Comparison of ENCODE assay signal across 14 cellular contexts in genomic region chrX:47179221-47179927, GRCh38. TPM values are rescaled to one million over a fixed set of nuclear protein-coding genes. Genes with fewer than 3 reads are reported as not detected.
DNase-seq lines count a peak whose midpoint lies in the region; ATAC-seq and TF ChIP-seq lines count a peak whose summit lies in the region.
"Had no signal": no experiment of that assay in that cellular context is flagged by ENCODE, and none has a peak within 500 bp of the region (broad histone marks: within the 10 kb centered on the region; RNA-seq: fewer than 3 reads in every experiment).

No MANE protein-coding gene starts in this region.

- no peaks in the 10 kb centered on the region for H3K79me2 ChIP-seq in OCI-LY7 (ENCODE audit: insufficient read depth, low read depth, low read length)

- peaks cover 3% of the 10 kb centered on the region for H3K27me3 ChIP-seq in adrenal gland
- H3K27me3 ChIP-seq: neural progenitor cell, upper lobe of right lung had no signal

- no peaks in the 10 kb centered on the region for H3K4me1 ChIP-seq in adrenal gland (replicated peaks in 1 of 2)
- H3K4me1 ChIP-seq in mucosa of descending colon (ENCODE audit: low read depth): no peaks in the 10 kb centered on the region
- H3K4me1 ChIP-seq in OCI-LY7 (ENCODE audit: insufficient read depth, low read length, poor library complexity, severe bottlenecking): no peaks in the 10 kb centered on the region
- H3K4me1 ChIP-seq: neural progenitor cell, upper lobe of right lung had no signal

- peak; percentile 14 for ATAC-seq in mucosa of descending colon
- ATAC-seq: upper lobe of right lung had no signal

- H3K4me2 ChIP-seq in OCI-LY7 (ENCODE audit: low read length): no peak overlapping the region
- H3K4me2 ChIP-seq: neural progenitor cell had no signal

- H3K27ac ChIP-seq in adrenal gland: peak overlapping the region in 4 of 5 donors; percentile 48 to 85 (median 74)
- no peak overlapping the region for H3K27ac ChIP-seq in OCI-LY7 (ENCODE audit: low read depth, low read length, poor library complexity, severe bottlenecking)
- H3K27ac ChIP-seq: neural progenitor cell, upper lobe of right lung had no signal

- H3K4me3 ChIP-seq in adrenal gland (no peak overlapping the region), foreskin fibroblast (ENCODE audit: low read depth in 1 of 2, low read length in 2 of 2) (no peak overlapping the region), mucosa of descending colon (no peak overlapping the region), OCI-LY7 (ENCODE audit: low read depth, low read length, poor library complexity, severe bottlenecking) (no peak overlapping the region)
- H3K4me3 ChIP-seq: neural progenitor cell, upper lobe of right lung had no signal

- TF ChIP-seq CTCF in adrenal gland (IDR thresholded peaks at IDR 0.05) (peak in 2 of 6 experiments; percentile 23 to 42), foreskin fibroblast (IDR thresholded peaks at IDR 0.05; ENCODE audit: low read depth, low read length) (no peak), mucosa of descending colon (IDR thresholded peaks at IDR 0.05) (no peak), OCI-LY7 (conservative IDR thresholded peaks at IDR 0.05; ENCODE audit: low read length) (no peak)

- DNase-seq in A172 (ENCODE audit: low spot score) (peak; percentile 13), adrenal gland (peak; percentile 84 to 92 (median 89)), foreskin fibroblast (peak; percentile 41 to 64), mucosa of descending colon (no peak), OCI-M2 (lab: John Stamatoyannopoulos, UW; ENCODE audit: unreplicated experiment) (no peak), OCI-LY7 (ENCODE audit: low spot score) (no peak), UCSD-AML1 (lab: John Stamatoyannopoulos, UW; ENCODE audit: unreplicated experiment) (no peak), ureter (ENCODE audit: low spot score) (no peak)
- DNase-seq: ACHN; central memory CD4-positive, alpha-beta T cell; DMS79 treated with DMSO at 0.1 percent for 48 hours; NCI-H1694 treated with DMSO at 0.1 percent for 48 hours; upper lobe of right lung had no signal

- no peak overlapping the region for H2AFZ ChIP-seq in OCI-LY7 (ENCODE audit: low read length)
- H2AFZ ChIP-seq: neural progenitor cell had no signal

- intact Hi-C loops in adrenal gland (cut with DNase I): no loop called here
- intact Hi-C loops in mucosa of descending colon (cut with DNase I, micrococcal nuclease): no loop called here
- intact Hi-C loops in OCI-LY7 (cut with micrococcal nuclease; ENCODE audit: unreplicated experiment): no loop called here

- no peaks in the 10 kb centered on the region for H3K9me2 ChIP-seq in OCI-LY7 (ENCODE audit: insufficient read depth, low read length)

- BruUV-seq in OCI-LY7 (replicated peaks; lab: Mats Ljungman, UMichigan): no TSS peak

- H3K36me3 ChIP-seq in adrenal gland (replicated peaks in 1 of 2) (peaks cover 0 to 71% of the 10 kb centered on the region in 2 donors), mucosa of descending colon (ENCODE audit: low read depth) (no peaks in the 10 kb centered on the region), OCI-LY7 (ENCODE audit: insufficient read depth, low read length) (peaks cover 40% of the 10 kb centered on the region)
- H3K36me3 ChIP-seq: neural progenitor cell had no signal

- no peaks in the 10 kb centered on the region for H3K9me3 ChIP-seq in adrenal gland (replicated peaks in 1 of 3)
- no peaks in the 10 kb centered on the region for H3K9me3 ChIP-seq in mucosa of descending colon
- H3K9me3 ChIP-seq in OCI-LY7 (ENCODE audit: low read length): no peaks in the 10 kb centered on the region
- H3K9me3 ChIP-seq: upper lobe of right lung had no signal

- no peaks in the 10 kb centered on the region for H4K20me1 ChIP-seq in OCI-LY7 (ENCODE audit: insufficient read depth, low read length)

- POLR2A ChIA-PET in OCI-LY7 (lab: Charles Lee): no interaction called here

- peak in 1 of 2 donors; percentile 32 for TF ChIP-seq POLR2A in adrenal gland (IDR thresholded peaks at IDR 0.05)

- CTCF ChIA-PET in OCI-LY7 (lab: Charles Lee; ENCODE audit: unreplicated experiment): no interaction called here

- 0 to 63% (median 51%) methylated on average over 1 to 14 of the region's 14 CpGs for WGBS in adrenal gland, 4 donors

RNA-seq across cellular contexts. Expression of gene UBA1, which starts 14.3 kb away (rescaled TPM):
- 169 and 174 TPM in 2 replicates for total RNA-seq in A172 (2014; rRNA removed; shearing (Covaris generic))
- total RNA-seq in adrenal gland (100 to 1,000 TPM; 167 to 356 (median 260) TPM), mucosa of descending colon (100 to 1,000 TPM; 160 to 198 (median 172) TPM), OCI-LY7 (2022) (294 and 296 TPM in 2 replicates), ureter (193 TPM)
- 100 to 1,000 TPM; 160 to 214 (median 202) TPM for polyA plus RNA-seq in adrenal gland
- total RNA-seq in OCI-LY7 (2014; rRNA removed; shearing (Covaris generic)): 137 and 169 TPM in 2 replicates

RNA-seq across cellular contexts. Expression of gene RBM10, which starts 34.4 kb away (rescaled TPM):
- 42.6 and 48.8 TPM in 2 replicates for total RNA-seq in A172 (2014; rRNA removed; shearing (Covaris generic))
- total RNA-seq in adrenal gland (10 to 100 TPM; 27.7 to 54.8 (median 36.3) TPM), mucosa of descending colon (10 to 100 TPM; 35.2 to 40.2 (median 37.7) TPM), OCI-LY7 (2022) (44.9 and 46.6 TPM in 2 replicates), ureter (38.5 TPM)
- 10 to 100 TPM; 35.2 to 75.9 (median 47.8) TPM for polyA plus RNA-seq in adrenal gland
- total RNA-seq in OCI-LY7 (2014; rRNA removed; shearing (Covaris generic)): 40.1 and 45.6 TPM in 2 replicates

RNA-seq across cellular contexts. Expression of gene NDUFB11, which starts 34.9 kb away (rescaled TPM):
- 85.8 and 120 TPM in 2 replicates for total RNA-seq in A172 (2014; rRNA removed; shearing (Covaris generic))
- 100 to 1,000 TPM in 7 of 8 donors, 10 to 100 TPM in 1; 77.0 to 159 (median 153) TPM for total RNA-seq in adrenal gland
- 100 to 1,000 TPM in 1 of 3 donors, 10 to 100 TPM in 2; 49.6 to 110 (median 70.0) TPM for polyA plus RNA-seq in adrenal gland
- total RNA-seq in mucosa of descending colon: 10 to 100 TPM; 57.6 to 72.2 (median 71.6) TPM
- total RNA-seq in OCI-LY7 (2014; rRNA removed; shearing (Covaris generic)): 139 TPM in 2 replicates
- 76.8 and 78.1 TPM in 2 replicates for total RNA-seq in OCI-LY7 (2022)
- 77.2 TPM for total RNA-seq in ureter

RNA-seq across cellular contexts. Expression of gene CDK16, which starts 39.1 kb away (rescaled TPM):
- total RNA-seq in A172 (2014; rRNA removed; shearing (Covaris generic)): 106 and 110 TPM in 2 replicates
- total RNA-seq in adrenal gland (100 to 1,000 TPM; 101 to 187 (median 115) TPM), mucosa of descending colon (100 to 1,000 TPM in 2 of 3 donors, 10 to 100 TPM in 1; 81.9 to 111 (median 109) TPM), OCI-LY7 (2022) (86.1 and 98.9 TPM in 2 replicates), ureter (85.4 TPM)
- polyA plus RNA-seq in adrenal gland: 100 to 1,000 TPM in 2 of 3 donors, 10 to 100 TPM in 1; 74.7 to 137 (median 123) TPM
- total RNA-seq in OCI-LY7 (2014; rRNA removed; shearing (Covaris generic)): 49.3 and 68.5 TPM in 2 replicates

RNA-seq across cellular contexts. Expression of gene USP11, which starts 53.4 kb away (rescaled TPM):
- total RNA-seq in A172 (2014; rRNA removed; shearing (Covaris generic)): 21.1 and 29.8 TPM in 2 replicates
- 10 to 100 TPM; 27.4 to 63.0 (median 56.5) TPM for total RNA-seq in adrenal gland
- 10 to 100 TPM; 35.5 to 57.8 (median 50.1) TPM for polyA plus RNA-seq in adrenal gland
- 10 to 100 TPM; 23.9 to 51.6 (median 27.7) TPM for total RNA-seq in mucosa of descending colon
- 46.5 and 49.3 TPM in 2 replicates for total RNA-seq in OCI-LY7 (2014; rRNA removed; shearing (Covaris generic))
- 91.8 and 106 TPM in 2 replicates for total RNA-seq in OCI-LY7 (2022)
- 108 TPM for total RNA-seq in ureter

Comparison
In these comparisons a context has a peak if more than half of its experiments do, and no peak if none do; other contexts are left out.
1. DNase-seq: peak in A172 (single experiment), adrenal gland (7 of 7) and foreskin fibroblast (2 of 2); none in mucosa of descending colon (0 of 3), OCI-M2 (single experiment), OCI-LY7 (single experiment), UCSD-AML1 (single experiment) and ureter (single experiment).